Comparison of ENCODE assay signal across 28 cellular contexts in the genomic region with DNA sequence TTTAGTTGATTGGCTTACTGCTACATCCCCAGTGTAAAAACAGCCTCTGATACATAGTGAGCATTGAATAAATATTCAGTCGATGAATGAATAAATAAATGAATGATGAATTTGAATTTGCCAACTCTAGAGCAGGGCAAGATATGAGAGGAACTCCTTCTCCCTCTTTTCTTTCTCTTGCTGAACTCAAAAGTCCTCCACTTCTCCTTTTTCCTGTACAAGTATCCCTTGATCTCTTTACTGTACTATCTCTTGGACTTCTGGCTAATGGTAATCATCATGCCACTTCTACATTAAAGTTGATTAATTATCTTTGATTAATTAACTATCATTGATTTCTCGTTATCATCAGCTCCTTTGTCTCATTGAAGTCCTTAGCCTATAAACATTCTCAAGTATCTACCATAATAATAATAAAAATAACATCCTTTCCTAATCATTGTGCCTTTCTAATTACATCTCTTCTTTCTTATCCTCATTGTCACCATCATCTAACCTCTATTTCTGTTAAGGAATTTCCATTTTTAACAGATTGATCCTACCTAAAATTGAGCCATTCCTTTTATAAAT. TPM values are rescaled to one million over a fixed set of nuclear protein-coding genes. Genes with fewer than 3 reads are reported as not detected.
DNase-seq lines count a peak whose midpoint lies in the region; ATAC-seq, FAIRE-seq and TF ChIP-seq lines count a peak whose summit lies in the region.
"Had no signal": no experiment of that assay in that cellular context is flagged by ENCODE, and none has a peak within 500 bp of the region (broad histone marks: within the 10 kb centered on the region; RNA-seq: fewer than 3 reads in every experiment).

No MANE protein-coding gene starts in this region.

- no peak overlapping the region for H3K9ac ChIP-seq in neuronal stem cell (ENCODE audit: low read depth, low read length, poor library complexity)

- no peak overlapping the region for H3K4ac ChIP-seq in neuronal stem cell (ENCODE audit: low read length)

- no peak for TF ChIP-seq CTCF in left ventricle myocardium inferior (IDR thresholded peaks at IDR 0.05; ENCODE audit: borderline replicate concordance)
- TF ChIP-seq CTCF in psoas muscle (IDR thresholded peaks at IDR 0.05) = no peak
- no peak for TF ChIP-seq CTCF in uterus (IDR thresholded peaks at IDR 0.05)
- TF ChIP-seq CTCF in suprapubic skin (IDR thresholded peaks at IDR 0.05) = no peak
- no peak for TF ChIP-seq CTCF in activated CD8-positive, alpha-beta T cell treated with anti-CD3 and anti-CD28 coated beads for 36 hours (IDR thresholded peaks at IDR 0.05)

- H3K27ac Mint-ChIP-seq in activated CD8-positive, alpha-beta T cell treated with anti-CD3 and anti-CD28 coated beads for 36 hours = no peak overlapping the region
- H3K27ac Mint-ChIP-seq: activated CD8-positive, alpha-beta T cell treated with anti-CD3 and anti-CD28 coated beads, Interleukin-2, amount 10 ng/mL, durations not matched to agents 7 days and 5 days; activated naive CD4-positive, alpha-beta T cell treated with anti-CD3 and anti-CD28 coated beads for 36 hours; activated T-cell treated with anti-CD3 and anti-CD28 coated beads, Interleukin-2, amount 50 U/mL, for 24 hours; CD4-positive, alpha-beta memory T cell; nephron progenitor cell had no signal

- H3K4me2 ChIP-seq in neuronal stem cell (ENCODE audit: insufficient read depth, low read length, poor library complexity, severe bottlenecking) = no peak overlapping the region

- H3K18ac ChIP-seq in neuronal stem cell (ENCODE audit: low read length) = no peak overlapping the region

- H3K27me3 ChIP-seq in left ventricle myocardium inferior (ENCODE audit: low read depth) = no peaks in the 10 kb centered on the region
- no peaks in the 10 kb centered on the region for H3K27me3 ChIP-seq in psoas muscle (ENCODE audit: insufficient read depth in 3 of 3, low read length in 2 of 3)
- H3K27me3 ChIP-seq in uterus = no peaks in the 10 kb centered on the region
- no peaks in the 10 kb centered on the region for H3K27me3 ChIP-seq in suprapubic skin
- peaks cover 0 to 4% (median 0%) of the 10 kb centered on the region in 3 experiments for H3K27me3 ChIP-seq in neuronal stem cell (ENCODE audit: control insufficient read depth in 3 of 3, insufficient read depth in 3 of 3, low read depth in 1 of 3, low read length in 3 of 3)

- H3K4me3 ChIP-seq in left ventricle myocardium inferior (no peak overlapping the region), psoas muscle (no peak overlapping the region), uterus (no peak overlapping the region), suprapubic skin (no peak overlapping the region), neuronal stem cell (ENCODE audit: low read length in 2 of 2) (no peak overlapping the region)
- H3K4me3 ChIP-seq: SK-N-MC had no signal

- no peak for TF ChIP-seq EP300 in suprapubic skin (IDR thresholded peaks at IDR 0.05)

- H3K4me1 ChIP-seq in left ventricle myocardium inferior = peaks cover 96% of the 10 kb centered on the region
- H3K4me1 ChIP-seq in psoas muscle = peaks cover 78% of the 10 kb centered on the region
- peaks cover 0 to 14% of the 10 kb centered on the region in 2 donors for H3K4me1 ChIP-seq in uterus
- H3K4me1 ChIP-seq in suprapubic skin = peaks cover 17% of the 10 kb centered on the region
- H3K4me1 ChIP-seq in neuronal stem cell (ENCODE audit: control insufficient read depth in 2 of 2, insufficient read depth in 1 of 2, low read depth in 1 of 2, low read length in 2 of 2) = no peaks in the 10 kb centered on the region

- POLR2A ChIA-PET in activated CD8-positive, alpha-beta T cell treated with anti-CD3 and anti-CD28 coated beads for 36 hours (lab: Charles Lee) = no interaction called here

- H2BK15ac ChIP-seq in neuronal stem cell (ENCODE audit: low read length) = no peak overlapping the region

- no peak overlapping the region for H3K14ac ChIP-seq in neuronal stem cell (ENCODE audit: low read length)

- peak; percentile 31 for FAIRE-seq in colon (lab: Jason Lieb, UNC)
- FAIRE-seq: frontal cortex had no signal

- H3K36me3 Mint-ChIP-seq in activated CD8-positive, alpha-beta T cell treated with anti-CD3 and anti-CD28 coated beads for 36 hours (ENCODE audit: low read depth) = no peaks in the 10 kb centered on the region
- H3K36me3 Mint-ChIP-seq: CD4-positive, alpha-beta memory T cell had no signal

- H4K8ac ChIP-seq in neuronal stem cell (ENCODE audit: low read depth, low read length) = no peak overlapping the region

- intact Hi-C loops in left ventricle myocardium inferior (cut with micrococcal nuclease) = no loop called here
- intact Hi-C loops in cardiac septum (cut with DNase I) = no loop called here
- intact Hi-C loops in psoas muscle (cut with DNase I) = no loop called here
- intact Hi-C loops in uterus (cut with DNase I; ENCODE audit: low total_unique reads) = no loop called here
- intact Hi-C loops in activated CD8-positive, alpha-beta T cell treated with anti-CD3 and anti-CD28 coated beads for 36 hours (cut with micrococcal nuclease) = no loop called here

- CTCF ChIA-PET in activated CD8-positive, alpha-beta T cell treated with anti-CD3 and anti-CD28 coated beads for 36 hours (lab: Charles Lee) = interaction anchor here (0.7 to 2.4 kb wide), 3 partner anchors 10 to 11 kb away, joined by 3 to 10 read pairs (median 3); a partner anchor contains a TSS

- H4K91ac ChIP-seq in neuronal stem cell (ENCODE audit: low read depth, low read length, poor library complexity) = no peak overlapping the region

- peaks cover 15% of the 10 kb centered on the region for H3K4me1 Mint-ChIP-seq in activated CD8-positive, alpha-beta T cell treated with anti-CD3 and anti-CD28 coated beads for 36 hours (ENCODE audit: low read depth)

- WGBS in psoas muscle, 3 donors = 86 to 88% (median 87%) methylated on average over 2 of the region's 2 CpGs
- 85% methylated on average over 2 of the region's 2 CpGs for WGBS in suprapubic skin
- no CpG with 5 or more reads among the region's 2 CpGs for WGBS in neuronal stem cell (ENCODE audit: extremely low coverage in 2 of 2, insufficient read length in 2 of 2, insufficient replicate concordance in 1 of 2), 2 donors

- no peak overlapping the region for H3K23ac ChIP-seq in neuronal stem cell (ENCODE audit: low read depth, low read length, poor library complexity)

- H3K27ac ChIP-seq in left ventricle myocardium inferior (replicated peaks) = peak overlapping the region; percentile 58
- H3K27ac ChIP-seq in psoas muscle = peak overlapping the region; percentile 72
- H3K27ac ChIP-seq in uterus = peak overlapping the region; percentile 81 to 92
- no peak overlapping the region for H3K27ac ChIP-seq in suprapubic skin
- no peak overlapping the region for H3K27ac ChIP-seq in neuronal stem cell (replicated peaks; ENCODE audit: low read length)
- H3K27ac ChIP-seq: epithelial cell of prostate, SK-N-MC had no signal

- no peak for ATAC-seq in psoas muscle
- no peak for ATAC-seq in activated CD8-positive, alpha-beta T cell treated with anti-CD3 and anti-CD28 coated beads for 36 hours
- ATAC-seq: activated CD8-positive, alpha-beta T cell treated with anti-CD3 and anti-CD28 coated beads, Interleukin-2, amount 10 ng/mL, durations not matched to agents 7 days and 5 days; Panc1 had no signal

- H2BK5ac ChIP-seq in neuronal stem cell (ENCODE audit: low read length) = no peak overlapping the region

- no peak for TF ChIP-seq POLR2A in uterus (IDR thresholded peaks at IDR 0.05)
- TF ChIP-seq POLR2A in suprapubic skin (IDR thresholded peaks at IDR 0.05) = no peak

- H2AK5ac ChIP-seq in neuronal stem cell (ENCODE audit: low read depth, low read length) = no peak overlapping the region

- no peaks in the 10 kb centered on the region for H3K9me3 ChIP-seq in left ventricle myocardium inferior (replicated peaks)
- H3K9me3 ChIP-seq in psoas muscle = no peaks in the 10 kb centered on the region
- no peaks in the 10 kb centered on the region for H3K9me3 ChIP-seq in uterus
- H3K9me3 ChIP-seq in suprapubic skin = no peaks in the 10 kb centered on the region
- H3K9me3 ChIP-seq in neuronal stem cell (replicated peaks in 1 of 2; ENCODE audit: control insufficient read depth in 2 of 2, insufficient read depth in 1 of 2, low read depth in 1 of 2, low read length in 2 of 2) = no peaks in the 10 kb centered on the region

- DNase-seq in left ventricle myocardium inferior (no peak), cardiac septum (ENCODE audit: low spot score) (no peak), psoas muscle (no peak), uterus (no peak), suprapubic skin (ENCODE audit: low spot score in 2 of 2) (no peak), neuronal stem cell (ENCODE audit: low spot score) (no peak)
- no peak for DNase-seq in activated CD8-positive, alpha-beta T cell treated with anti-CD3 and anti-CD28 coated beads for 36 hours
- DNase-seq: activated CD4-positive, CD25-positive, alpha-beta regulatory T cell; activated CD8-positive, alpha-beta T cell treated with anti-CD3 and anti-CD28 coated beads, Interleukin-2, amount 10 ng/mL, durations not matched to agents 7 days and 5 days; activated naive CD4-positive, alpha-beta T cell treated with anti-CD3 and anti-CD28 coated beads for 36 hours; activated T-cell treated with anti-CD3 and anti-CD28 coated beads, Interleukin-2, amount 50 U/mL, for 24 hours; caudate nucleus; CD4-positive, alpha-beta memory T cell; GF-D8; KG1; kidney glomerular epithelial cell; mesendoderm; NCI-H187; NCI-H2227 treated with DMSO at 0.1 percent for 48 hours; NCI-H82; nephron progenitor cell; stimulated activated CD4-positive, alpha-beta T cell treated with anti-CD3 and anti-CD28 coated beads, Interleukin-12 subunit alpha, Interleukin-12 subunit beta, amount 100 ng/mL, for 4 hours; substantia nigra had no signal

- no peak overlapping the region for H2BK12ac ChIP-seq in neuronal stem cell (ENCODE audit: low read length)

- no peak overlapping the region for H2AFZ ChIP-seq in neuronal stem cell (ENCODE audit: low read length)

- H3K27me3 Mint-ChIP-seq in activated CD8-positive, alpha-beta T cell treated with anti-CD3 and anti-CD28 coated beads for 36 hours = peaks cover 8% of the 10 kb centered on the region

- no peaks in the 10 kb centered on the region for H3K9me3 Mint-ChIP-seq in activated CD8-positive, alpha-beta T cell treated with anti-CD3 and anti-CD28 coated beads for 36 hours
- H3K9me3 Mint-ChIP-seq: activated naive CD4-positive, alpha-beta T cell treated with anti-CD3 and anti-CD28 coated beads for 36 hours; activated T-cell treated with anti-CD3 and anti-CD28 coated beads, Interleukin-2, amount 50 U/mL, for 24 hours; CD4-positive, alpha-beta memory T cell; nephron progenitor cell had no signal

- no peak overlapping the region for H3K4me3 Mint-ChIP-seq in activated CD8-positive, alpha-beta T cell treated with anti-CD3 and anti-CD28 coated beads for 36 hours
- H3K4me3 Mint-ChIP-seq: activated CD8-positive, alpha-beta T cell treated with anti-CD3 and anti-CD28 coated beads, Interleukin-2, amount 10 ng/mL, durations not matched to agents 7 days and 5 days; activated naive CD4-positive, alpha-beta T cell treated with anti-CD3 and anti-CD28 coated beads for 36 hours; activated T-cell treated with anti-CD3 and anti-CD28 coated beads, Interleukin-2, amount 50 U/mL, for 24 hours; CD4-positive, alpha-beta memory T cell; nephron progenitor cell had no signal

- no peaks in the 10 kb centered on the region for H3K36me3 ChIP-seq in left ventricle myocardium inferior
- H3K36me3 ChIP-seq in psoas muscle (ENCODE audit: insufficient read depth in 1 of 2, low read depth in 1 of 2) = no peaks in the 10 kb centered on the region
- no peaks in the 10 kb centered on the region for H3K36me3 ChIP-seq in uterus
- H3K36me3 ChIP-seq in suprapubic skin = no peaks in the 10 kb centered on the region
- H3K36me3 ChIP-seq in neuronal stem cell (replicated peaks in 1 of 2; ENCODE audit: control insufficient read depth in 2 of 2, insufficient read depth in 2 of 2, low read length in 2 of 2) = no peaks in the 10 kb centered on the region

- no peaks in the 10 kb centered on the region for H3K79me1 ChIP-seq in neuronal stem cell (ENCODE audit: low read depth, low read length)

- H2BK120ac ChIP-seq in neuronal stem cell (ENCODE audit: low read depth, low read length) = no peak overlapping the region

RNA-seq across cellular contexts. Expression of a gene that starts 10.6 kb away (rescaled TPM):
- total RNA-seq in left ventricle myocardium inferior = 33.8 TPM
- total RNA-seq in cardiac septum = 48.7 TPM
- total RNA-seq in psoas muscle = 10 to 100 TPM; 12.0 to 39.2 (median 23.1) TPM
- polyA plus RNA-seq in psoas muscle = 10 to 100 TPM in 1 of 3 donors, 1 to 10 TPM in 1, under 1 TPM in 1; 0.90 to 11.7 (median 4.9) TPM
- total RNA-seq in uterus = 100 to 1,000 TPM in 1 of 4 donors, 10 to 100 TPM in 3; 47.4 to 194 (median 59.2) TPM
- 1 to 10 TPM; 1.3 to 5.6 (median 3.6) TPM for total RNA-seq in suprapubic skin
- not detected for total RNA-seq in activated CD8-positive, alpha-beta T cell treated with anti-CD3 and anti-CD28 coated beads for 36 hours
- 0.01 TPM for polyA plus RNA-seq in neuronal stem cell (2013, experiment 1 of 2)
- not detected for polyA plus RNA-seq in neuronal stem cell (2013, experiment 2 of 2)
- total RNA-seq: activated CD8-positive, alpha-beta T cell treated with anti-CD3 and anti-CD28 coated beads, Interleukin-2, amount 10 ng/mL, durations not matched to agents 7 days and 5 days; activated naive CD4-positive, alpha-beta T cell treated with anti-CD3 and anti-CD28 coated beads for 36 hours had no signal
- polyA plus RNA-seq: CD4-positive, alpha-beta memory T cell had no signal

RNA-seq across cellular contexts. Expression of a gene that starts 48.5 kb away (rescaled TPM):
- total RNA-seq in left ventricle myocardium inferior (13.4 TPM), cardiac septum (15.5 TPM), psoas muscle (10 to 100 TPM in 1 of 4 donors, 1 to 10 TPM in 3; 7.1 to 10.1 (median 9.6) TPM), uterus (10 to 100 TPM; 16.4 to 37.7 (median 21.3) TPM), suprapubic skin (10 to 100 TPM; 12.6 to 17.8 (median 16.2) TPM)
- polyA plus RNA-seq in psoas muscle = 1 to 10 TPM; 5.5 to 8.3 (median 6.2) TPM
- 10 to 100 TPM; 21.7 to 24.1 TPM for total RNA-seq in activated CD8-positive, alpha-beta T cell treated with anti-CD3 and anti-CD28 coated beads for 36 hours
- polyA plus RNA-seq in neuronal stem cell (2013, experiment 1 of 2) = 20.1 TPM
- polyA plus RNA-seq in neuronal stem cell (2013, experiment 2 of 2) = 21.1 TPM

Comparison
In these comparisons a context has a peak if more than half of its experiments do, and no peak if none do; other contexts are left out.
1. H3K27ac ChIP-seq: peak in left ventricle myocardium inferior (single experiment), psoas muscle (single experiment) and uterus (2 of 2); none in suprapubic skin (single experiment) and neuronal stem cell (single experiment).